17 cellular contexts compared by ENCODE assay signal in genomic region chrX:149314031-149314430, GRCh38.
DNase-seq lines count a peak whose midpoint lies in the region; ATAC-seq, FAIRE-seq and TF ChIP-seq lines count a peak whose summit lies in the region.
"Had no signal": no experiment of that assay in that cellular context is flagged by ENCODE, and none has a peak within 500 bp of the region (broad histone marks: within the 10 kb centered on the region; RNA-seq: fewer than 3 reads in every experiment).

No MANE protein-coding gene starts in this region.

- H3K36me3 ChIP-seq in BJ (ENCODE audit: control insufficient read depth, insufficient read depth, low read length) (no peaks in the 10 kb centered on the region), Peyer's patch (no peaks in the 10 kb centered on the region), pancreas (no peaks in the 10 kb centered on the region)
- H3K36me3 ChIP-seq: left ventricle myocardium inferior, prostate gland had no signal

- intact Hi-C loops in sciatic nerve (cut with DNase I): no loop called here
- intact Hi-C loops in pancreas (cut with DNase I): no loop called here

- H3K4me3 ChIP-seq in BJ (ENCODE audit: low read depth, low read length) (no peak overlapping the region), foreskin fibroblast (ENCODE audit: low read depth in 1 of 2, low read length in 2 of 2) (no peak overlapping the region), Peyer's patch (no peak overlapping the region), pancreas (no peak overlapping the region)
- H3K4me3 ChIP-seq: left ventricle myocardium inferior, prostate gland had no signal

- no peaks in the 10 kb centered on the region for H3K27me3 ChIP-seq in BJ (ENCODE audit: control insufficient read depth, insufficient read depth, low read length)
- H3K27me3 ChIP-seq in Peyer's patch: no peaks in the 10 kb centered on the region
- peaks cover 0 to 3% (median 0%) of the 10 kb centered on the region in 4 donors for H3K27me3 ChIP-seq in pancreas
- H3K27me3 ChIP-seq: foreskin keratinocyte had no signal

- H3K27ac ChIP-seq in Peyer's patch (no peak overlapping the region), pancreas (no peak overlapping the region)
- H3K27ac ChIP-seq: foreskin keratinocyte, left ventricle myocardium inferior, prostate gland had no signal

- H3K9me3 ChIP-seq in Peyer's patch (no peaks in the 10 kb centered on the region), pancreas (no peaks in the 10 kb centered on the region)
- H3K9me3 ChIP-seq: left ventricle myocardium inferior, prostate gland had no signal

- TF ChIP-seq CTCF in BJ (IDR thresholded peaks at IDR 0.05; ENCODE audit: insufficient read depth, low read depth, low read length) (no peak), brain (conservative IDR thresholded peaks at IDR 0.05) (no peak), foreskin fibroblast (IDR thresholded peaks at IDR 0.05; ENCODE audit: low read depth, low read length) (no peak), Peyer's patch (IDR thresholded peaks at IDR 0.05) (no peak), pancreas (IDR thresholded peaks at IDR 0.05) (no peak)

- 13 to 23% methylated on average over 8 of the region's 8 CpGs for WGBS in pancreas, 2 donors

- TF ChIP-seq POLR2A in Peyer's patch (IDR thresholded peaks at IDR 0.05): no peak

- H3K27me3 Mint-ChIP-seq in brain: peaks cover 4% of the 10 kb centered on the region

- H3K4me1 Mint-ChIP-seq in brain: peaks cover 19% of the 10 kb centered on the region

- POLR2A ChIA-PET in BJ (lab: Charles Lee): no interaction called here

- FAIRE-seq in pancreas (lab: Jason Lieb, UNC): no peak

- peak overlapping the region; percentile 71 to 91 (median 79) for H3K27ac Mint-ChIP-seq in brain

- CTCF ChIA-PET in BJ (lab: Yijun Ruan, JAX): interaction anchor here (0.6 to 1.6 kb wide), 2 partner anchors 157 to 273 kb away, joined by 3 to 5 read pairs; no protein-coding TSS in a partner anchor

- DNase-seq in BJ (ENCODE audit: low read depth) (peak; percentile 66), foreskin fibroblast (peak; percentile 10 to 21), sciatic nerve (ENCODE audit: low spot score) (no peak), Peyer's patch (no peak), pancreas (no peak), NCI-H1930 (lab: John Stamatoyannopoulos, UW) (no peak)
- DNase-seq: activated effector memory CD4-positive, alpha-beta T cell treated with Interleukin-2 at 50 U/mL for 16 hours; foreskin keratinocyte; H7; left ventricle myocardium inferior; NCI-H187; NCI-H526; OCI-M1; T-helper 9 cell had no signal

- peaks cover 0 to 17% (median 0%) of the 10 kb centered on the region in 5 experiments for H3K9me3 Mint-ChIP-seq in brain

- ATAC-seq in sciatic nerve (peak; percentile 80), GM19463 (IDR thresholded peaks at IDR 0.05; ENCODE audit: unreplicated experiment) (no peak), pancreas (no peak)
- ATAC-seq: foreskin keratinocyte had no signal

- H3K4me1 ChIP-seq in Peyer's patch: no peaks in the 10 kb centered on the region
- no peaks in the 10 kb centered on the region for H3K4me1 ChIP-seq in pancreas
- H3K4me1 ChIP-seq: foreskin keratinocyte, left ventricle myocardium inferior, prostate gland had no signal

- peak overlapping the region in 2 of 5 experiments; percentile 7 to 50 for H3K4me3 Mint-ChIP-seq in brain

- H3K36me3 Mint-ChIP-seq in brain: no peaks in the 10 kb centered on the region

Comparison
In these comparisons a context has a peak if more than half of its experiments do, and no peak if none do; other contexts are left out.
1. DNase-seq: peak in BJ (single experiment) and foreskin fibroblast (2 of 2); none in sciatic nerve (single experiment), Peyer's patch (0 of 3), pancreas (0 of 6) and NCI-H1930 (0 of 2).